Comparison of ENCODE assay signal across 13 cellular contexts in genomic region chr2:144137705-144138428, GRCh38.
DNase-seq lines count a peak whose midpoint lies in the region; ATAC-seq and TF ChIP-seq lines count a peak whose summit lies in the region.
"Had no signal": no experiment of that assay in that cellular context is flagged by ENCODE, and none has a peak within 500 bp of the region (broad histone marks: within the 10 kb centered on the region; RNA-seq: fewer than 3 reads in every experiment).

No MANE protein-coding gene starts in this region.

- H3K4me3 ChIP-seq in OCI-LY3 (ENCODE audit: low read length) (no peak overlapping the region), fibroblast of mammary gland (ENCODE audit: control insufficient read depth, low read depth, low read length) (no peak overlapping the region)

- H3K27ac ChIP-seq in OCI-LY3 (ENCODE audit: low read length) = peak overlapping the region; percentile 70

- H3K9me3 ChIP-seq in OCI-LY3 (ENCODE audit: insufficient read depth, low read length) = no peaks in the 10 kb centered on the region

- 0 out of 2 replicates have a peak overlapping the region, but pooled peaks have one; percentile 26 for H2AFZ ChIP-seq in OCI-LY3 (ENCODE audit: low read depth, low read length)

- no peak for ATAC-seq in GM21576 (IDR thresholded peaks at IDR 0.05; ENCODE audit: unreplicated experiment)
- no peak for ATAC-seq in HG02970 (IDR thresholded peaks at IDR 0.05; ENCODE audit: low FRiP score, unreplicated experiment)

- no peaks in the 10 kb centered on the region for H4K20me1 ChIP-seq in OCI-LY3 (ENCODE audit: insufficient read depth, low read length)

- peak overlapping the region; percentile 51 for H3K4me2 ChIP-seq in OCI-LY3 (ENCODE audit: low read length)

- H3K36me3 ChIP-seq in OCI-LY3 (replicated peaks; ENCODE audit: low read depth, low read length) = peaks cover 3% of the 10 kb centered on the region

- H3K27me3 ChIP-seq in OCI-LY3 (ENCODE audit: low read depth, low read length) = no peaks in the 10 kb centered on the region

- peaks cover 27% of the 10 kb centered on the region for H3K4me1 ChIP-seq in OCI-LY3 (ENCODE audit: low read length)

- peak overlapping the region; percentile 40; the same call in 1 of the 2 replicates for H3K9ac ChIP-seq in OCI-LY3 (ENCODE audit: low read length)

- TF ChIP-seq CTCF in OCI-LY3 (IDR thresholded peaks at IDR 0.05; ENCODE audit: low read depth, low read length) (no peak), fibroblast of mammary gland (conservative IDR thresholded peaks at IDR 0.05; ENCODE audit: control insufficient read depth, insufficient read depth, low read depth, low read length) (no peak)

- no peaks in the 10 kb centered on the region for H3K79me2 ChIP-seq in OCI-LY3 (ENCODE audit: low read length)

- peak; percentile 77 for DNase-seq in EL
- DNase-seq in fibroblast of mammary gland (ENCODE audit: low read depth) = peak; percentile 11
- DNase-seq in pons (ENCODE audit: low spot score) = peak; percentile 31
- DNase-seq in GF-D8 (lab: John Stamatoyannopoulos, UW) = no peak
- DNase-seq in NCI-H1092 treated with DMSO at 0.1 percent for 48 hours (lab: John Stamatoyannopoulos, UW) = no peak
- DNase-seq: activated CD4-positive, alpha-beta T cell treated with anti-CD3 and anti-CD28 coated beads, Interleukin-2, amount 50 U/mL, for 4 hours; activated effector memory CD4-positive, alpha-beta T cell treated with Interleukin-2 at 50 U/mL for 16 hours; central memory CD4-positive, alpha-beta T cell; Karpas-422; NCI-H2107 had no signal

Comparison
In these comparisons a context has a peak if more than half of its experiments do, and no peak if none do; other contexts are left out.
1. DNase-seq: peak in EL (single experiment), fibroblast of mammary gland (single experiment) and pons (single experiment); none in GF-D8 (single experiment) and NCI-H1092 treated with DMSO at 0.1 percent for 48 hours (single experiment).